8 cellular contexts compared by ENCODE assay signal in genomic region chr6:149079911-149080501, GRCh38.
A peak's percentile ranks its signal among the peaks of the same experiment; 100 is the strongest.
DNase-seq lines count a peak whose midpoint lies in the region; ATAC-seq, FAIRE-seq and TF ChIP-seq lines count a peak whose summit lies in the region.

No MANE protein-coding gene starts in this region.

- H4K5ac ChIP-seq in H9 (ENCODE audit: insufficient read length, low read depth, low read length) = no peak overlapping the region

- no peak overlapping the region for H4K8ac ChIP-seq in H9 (replicated peaks; ENCODE audit: insufficient read length, low read depth, low read length)

- H4K91ac ChIP-seq in H9 (ENCODE audit: insufficient read length, low read depth, low read length) = no peak overlapping the region

- H3K4me3 Mint-ChIP-seq in H9 = no peak overlapping the region

- intact Hi-C loops in sigmoid colon (cut with DNase I) = loop anchor here (2.0 to 5.0 kb wide), 4 partner anchors 51 to 437 kb away; partner anchors contain the start of gene TAB2

- whole genome bisulfite sequencing in sigmoid colon, 2 donors = 68 to 72% methylated on average over 6 of the region's 6 CpGs
- no CpG with 5 or more reads among the region's 6 CpGs for WGBS in H9 (ENCODE audit: extremely low coverage, insufficient read length, low lambda C conversion rate)
- 61 to 76% (median 74%) methylated on average over 6 of the region's 6 CpGs for WGBS in small intestine, 3 donors

- H3K36me3 ChIP-seq in sigmoid colon (no peaks in the 10 kb centered on the region), small intestine (ENCODE audit: control insufficient read depth in 2 of 2, insufficient read depth in 2 of 2, low read length in 2 of 2) (no peaks in the 10 kb centered on the region)

- H2AK5ac ChIP-seq in H9 (ENCODE audit: insufficient read length, low read length) = no peak overlapping the region

- DNase-seq in G401 (ENCODE audit: low spot score) = peak; percentile 19
- DNase-seq in foreskin keratinocyte = peak; percentile 49 to 76
- DNase-seq in sigmoid colon = peak; percentile 89
- no peak for DNase-seq in H9
- no peak for DNase-seq in small intestine
- no peak for DNase-seq in 8988T

- no peaks in the 10 kb centered on the region for H3K9me3 ChIP-seq in sigmoid colon
- no peaks in the 10 kb centered on the region for H3K9me3 ChIP-seq in H9 (ENCODE audit: control insufficient read depth, low read depth, low read length)
- H3K9me3 ChIP-seq in small intestine (ENCODE audit: control insufficient read depth, low read depth) = no peaks in the 10 kb centered on the region

- no peak overlapping the region for H3K4me2 ChIP-seq in H9 (ENCODE audit: insufficient read depth, insufficient read length, low read length)

- no peak overlapping the region for H3K23ac ChIP-seq in H9 (ENCODE audit: insufficient read length, low read depth, low read length)

- H3K18ac ChIP-seq in H9 (ENCODE audit: insufficient read length, low read depth, low read length) = no peak overlapping the region

- H2AFZ ChIP-seq in H9 (ENCODE audit: low read length) = no peak overlapping the region

- H2BK20ac ChIP-seq in H9 (ENCODE audit: low read depth, low read length, poor library complexity, severe bottlenecking) = no peak overlapping the region

- peak overlapping the region in 1 of 3 experiments; percentile 79; a peak in 1 of 7 replicates for H3K27ac Mint-ChIP-seq in H9

- no peaks in the 10 kb centered on the region for H3K9me3 Mint-ChIP-seq in H9

- H3T11ph ChIP-seq in H9 (ENCODE audit: low read length) = no peak overlapping the region

- H2BK120ac ChIP-seq in H9 (ENCODE audit: low read depth, low read length, poor library complexity, severe bottlenecking) = no peak overlapping the region

- H3K27me3 ChIP-seq in foreskin keratinocyte (peaks cover 3% of the 10 kb centered on the region), sigmoid colon (no peaks in the 10 kb centered on the region), H9 (ENCODE audit: insufficient read depth, low read length) (no peaks in the 10 kb centered on the region), small intestine (ENCODE audit: control insufficient read depth in 2 of 2, insufficient read depth in 2 of 2, low read length in 2 of 2) (no peaks in the 10 kb centered on the region)

- H3K9ac ChIP-seq in H9 (ENCODE audit: extremely low read depth, insufficient read length, low read length) = no peak overlapping the region

- H3K79me1 ChIP-seq in H9 (ENCODE audit: insufficient read depth, low read depth, low read length, poor library complexity, severe bottlenecking) = no peaks in the 10 kb centered on the region

- no peaks in the 10 kb centered on the region; the same call in 1 of the 2 replicates for H3K27me3 Mint-ChIP-seq in H9 (ENCODE audit: low read depth)

- no peak overlapping the region for H2BK12ac ChIP-seq in H9 (ENCODE audit: insufficient read length, low read depth, low read length)

- no peak overlapping the region for H3K4ac ChIP-seq in H9 (ENCODE audit: low read depth, low read length)

- H3K23me2 ChIP-seq in H9 (ENCODE audit: insufficient read length, low read depth, low read length, poor library complexity, severe bottlenecking) = no peaks in the 10 kb centered on the region

- H3K14ac ChIP-seq in H9 (ENCODE audit: insufficient read depth, low read length) = no peak overlapping the region

- H3K4me1 ChIP-seq in foreskin keratinocyte (peaks cover 8% of the 10 kb centered on the region), sigmoid colon (peaks cover 0 to 63% (median 42%) of the 10 kb centered on the region in 4 donors), H9 (ENCODE audit: insufficient read depth, low read length) (no peaks in the 10 kb centered on the region), small intestine (ENCODE audit: control insufficient read depth in 2 of 2, insufficient read depth in 1 of 2, low read depth in 1 of 2, low read length in 1 of 2) (no peaks in the 10 kb centered on the region)

- H3K27ac ChIP-seq in foreskin keratinocyte (no peak overlapping the region), sigmoid colon (peak overlapping the region; percentile 60 to 83 (median 77)), H9 (ENCODE audit: insufficient read length, low read depth, low read length) (no peak overlapping the region), small intestine (ENCODE audit: low read depth in 1 of 2, low read length in 1 of 2) (no peak overlapping the region)

- no peaks in the 10 kb centered on the region for H3K79me2 ChIP-seq in H9 (ENCODE audit: insufficient read depth, low read length)

- no peak overlapping the region for H2BK15ac ChIP-seq in H9 (ENCODE audit: low read depth, low read length)

- H3K36me3 Mint-ChIP-seq in H9 (ENCODE audit: insufficient read depth in 1 of 3, low read depth in 3 of 3) = peaks cover 0 to 6% (median 0%) of the 10 kb centered on the region in 3 experiments; a peak in 3 of 7 replicates

- in situ Hi-C loops in G401 (cut with HindIII; ENCODE audit: low sequenced_read_pairs) = no loop called here

- no peak for TF ChIP-seq CTCF in foreskin keratinocyte (conservative IDR thresholded peaks at IDR 0.05)
- no peak for TF ChIP-seq CTCF in sigmoid colon (IDR thresholded peaks at IDR 0.05)
- no peak for TF ChIP-seq CTCF in H9 (conservative IDR thresholded peaks at IDR 0.05)

- no peak for TF ChIP-seq POLR2A in sigmoid colon (IDR thresholded peaks at IDR 0.05)

- no peaks in the 10 kb centered on the region for H4K20me1 ChIP-seq in H9 (ENCODE audit: control insufficient read depth, insufficient read depth, insufficient read length)

- ATAC-seq in SK-N-SH treated with all-trans-retinoic acid at 6 μM for 48 hours (peak; percentile 75), foreskin keratinocyte (peak; percentile 85), HG02763 (IDR thresholded peaks at IDR 0.05; ENCODE audit: unreplicated experiment) (no peak)

- H3K56ac ChIP-seq in H9 (ENCODE audit: insufficient read length, low read depth, low read length) = no peak overlapping the region

- no peak for FAIRE-seq in small intestine (lab: Jason Lieb, UNC)

- H2BK5ac ChIP-seq in H9 (ENCODE audit: insufficient read length, low read length) = no peak overlapping the region

- H3K4me3 ChIP-seq in sigmoid colon (no peak overlapping the region), small intestine (ENCODE audit: low read depth in 1 of 2, low read length in 2 of 2) (no peak overlapping the region)

- H3K4me1 Mint-ChIP-seq in H9 = peaks cover 5 to 8% of the 10 kb centered on the region in 2 experiments

- TF ChIP-seq EP300 in sigmoid colon (IDR thresholded peaks at IDR 0.05) = no peak

TF ChIP-seq in SK-N-SH treated with all-trans-retinoic acid at 6 μM for 48 hours, 23 proteins besides CTCF, POLR2A, EP300 and RAD21 (continues in another document):
- TF ChIP-seq POU6F1 (CRISPR knock-in tag; IDR thresholded peaks at IDR 0.05; ENCODE audit: borderline replicate concordance, low read depth) (no peak), ZNF70 (CRISPR knock-in tag; IDR thresholded peaks at IDR 0.05) (no peak), TCF4 (CRISPR knock-in tag; IDR thresholded peaks at IDR 0.05; ENCODE audit: borderline replicate concordance) (no peak), ESRRG (CRISPR knock-in tag; IDR thresholded peaks at IDR 0.05) (no peak), ARNTL (CRISPR knock-in tag; IDR thresholded peaks at IDR 0.05; ENCODE audit: borderline replicate concordance, low read depth) (no peak), ZFP3 (CRISPR knock-in tag; IDR thresholded peaks at IDR 0.05) (no peak), TSHZ2 (CRISPR knock-in tag; IDR thresholded peaks at IDR 0.05) (no peak)

Comparison
In these comparisons a context has a peak if more than half of its experiments do, and no peak if none do; other contexts are left out.
1. DNase-seq: peak in G401 (single experiment), foreskin keratinocyte (2 of 2) and sigmoid colon (single experiment); none in H9 (single experiment), small intestine (single experiment) and 8988T (single experiment).
2. H3K27ac ChIP-seq: peak in sigmoid colon (4 of 4); none in foreskin keratinocyte (single experiment), H9 (single experiment) and small intestine (0 of 2).